Comparison of ENCODE assay signal across 10 cellular contexts in genomic region chr19:44754743-44755066, GRCh38. TPM values are rescaled to one million over a fixed set of nuclear protein-coding genes. Genes with fewer than 3 reads are reported as not detected.
DNase-seq lines count a peak whose midpoint lies in the region; ATAC-seq, FAIRE-seq and TF ChIP-seq lines count a peak whose summit lies in the region.
"Had no signal": no experiment of that assay in that cellular context is flagged by ENCODE, and none has a peak within 500 bp of the region (broad histone marks: within the 10 kb centered on the region; RNA-seq: fewer than 3 reads in every experiment).

No MANE protein-coding gene starts in this region.

- peaks cover 6% of the 10 kb centered on the region for H3K36me3 Mint-ChIP-seq in nephron (ENCODE audit: low read depth)

- no peak for FAIRE-seq in GM19239 (lab: Jason Lieb, UNC)

- peak overlapping the region; percentile 10 for H3K27ac ChIP-seq in cingulate gyrus (ENCODE audit: low read depth, low read length)

- H3K27me3 Mint-ChIP-seq in nephron (ENCODE audit: low read depth), result peaks cover 25% of the 10 kb centered on the region

- peak overlapping the region; percentile 38 for H3K4me3 ChIP-seq in AG10803 (ENCODE audit: low read length)

- peak overlapping the region; percentile 77 to 81 (median 80) for H3K4me3 Mint-ChIP-seq in nephron

- no peak for TF ChIP-seq CTCF in AG10803 (conservative IDR thresholded peaks at IDR 0.05; ENCODE audit: low read length)
- no peak for TF ChIP-seq CTCF in nephron (IDR thresholded peaks at IDR 0.05; ENCODE audit: unreplicated experiment in 3 of 3)

- ATAC-seq in GM21381 (IDR thresholded peaks at IDR 0.05; ENCODE audit: unreplicated experiment), result no peak
- ATAC-seq in GM19463 (IDR thresholded peaks at IDR 0.05; ENCODE audit: unreplicated experiment), result no peak

- H3K27ac Mint-ChIP-seq in nephron, result peak overlapping the region; percentile 58 to 77 (median 59)

- peaks cover 49% of the 10 kb centered on the region for H3K4me1 Mint-ChIP-seq in nephron

- DNase-seq in AG10803 (ENCODE audit: low read depth) (no peak), GM19239 (ENCODE audit: insufficient read length, low spot score) (no peak), A172 (ENCODE audit: low spot score) (no peak)

- no peaks in the 10 kb centered on the region for H3K9me3 Mint-ChIP-seq in nephron

- TF ChIP-seq RAD21 in Ishikawa (IDR thresholded peaks at IDR 0.05; ENCODE audit: low read depth), result no peak

- no peak for TF ChIP-seq EP300 in Ishikawa (IDR thresholded peaks at IDR 0.05; ENCODE audit: borderline replicate concordance)

TF ChIP-seq in Ishikawa, 13 proteins besides CTCF, POLR2A, EP300 and RAD21:
- TF ChIP-seq MAX (IDR thresholded peaks at IDR 0.05) (0 out of 2 replicates have a peak, but pooled peaks have one; percentile 10), FOXM1 (IDR thresholded peaks at IDR 0.05; ENCODE audit: borderline replicate concordance, low read depth) (no peak)

RNA-seq across cellular contexts. Expression of gene BCL3, which starts 6.2 kb away (rescaled TPM):
- 4.4 and 7.0 TPM in 2 replicates for total RNA-seq in A172 (2014; rRNA removed; shearing (Covaris generic))

RNA-seq across cellular contexts. Expression of gene CBLC, which starts 23.0 kb away (rescaled TPM):
- not detected in 2 replicates for total RNA-seq in A172 (2014; rRNA removed; shearing (Covaris generic))
- total RNA-seq: sciatic nerve had no signal

RNA-seq across cellular contexts. Expression of gene BCAM, which starts 54.2 kb away (rescaled TPM):
- 8.2 and 11.2 TPM in 2 replicates for total RNA-seq in A172 (2014; rRNA removed; shearing (Covaris generic))

RNA-seq across cellular contexts. Expression of gene CEACAM16, which starts 55.8 kb away (rescaled TPM):
- not detected in 2 replicates for total RNA-seq in A172 (2014; rRNA removed; shearing (Covaris generic))
- total RNA-seq: HT-29, sciatic nerve had no signal
